15 cellular contexts compared by ENCODE assay signal in the genomic region with DNA sequence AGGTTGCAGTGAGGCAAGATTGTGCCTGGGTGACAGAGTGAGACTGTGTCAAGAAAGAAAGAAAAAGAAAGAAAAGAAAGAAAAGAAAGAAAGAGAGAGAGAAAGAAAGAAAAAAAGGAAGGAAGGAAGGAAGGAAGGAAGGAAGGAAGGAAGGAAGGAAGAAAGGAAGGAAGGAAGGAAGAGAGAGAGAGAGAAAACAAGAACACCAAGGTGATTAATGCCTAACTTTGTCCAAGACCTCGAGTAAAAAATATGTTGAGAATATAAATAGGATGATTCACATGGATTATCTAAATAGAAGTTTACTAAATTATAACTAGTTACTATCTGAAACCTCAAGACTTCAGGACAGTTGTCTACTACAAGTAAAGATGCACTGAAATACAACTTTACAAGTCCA. TPM values are rescaled to one million over a fixed set of nuclear protein-coding genes. Genes with fewer than 3 reads are reported as not detected.
"Had no signal": no experiment of that assay in that cellular context is flagged by ENCODE, and none has a peak within 500 bp of the region (broad histone marks: within the 10 kb centered on the region; RNA-seq: fewer than 3 reads in every experiment).

No MANE protein-coding gene starts in this region.

- H3K9me3 Mint-ChIP-seq: activated naive CD4-positive, alpha-beta T cell treated with anti-CD3 and anti-CD28 coated beads for 36 hours had no signal

- FAIRE-seq: colon, endometrium had no signal

- H3K9me3 ChIP-seq: adrenal gland, gastroesophageal sphincter, tibial nerve, vagina had no signal

- H3K27me3 ChIP-seq: adrenal gland, cardiac muscle cell, gastroesophageal sphincter, tibial nerve, vagina had no signal

- ATAC-seq: gastroesophageal sphincter had no signal

- H3K4me3 ChIP-seq: adrenal gland, cardiac muscle cell, gastroesophageal sphincter, lung, tibial nerve, vagina had no signal

- H3K36me3 ChIP-seq: adrenal gland, cardiac muscle cell, tibial nerve, vagina had no signal

- H3K9ac ChIP-seq: parathyroid adenoma had no signal

- H3K4me1 ChIP-seq: adrenal gland, gastroesophageal sphincter, tibial nerve, vagina had no signal

- DNase-seq: activated naive CD4-positive, alpha-beta T cell treated with anti-CD3 and anti-CD28 coated beads for 36 hours; adrenal gland; islet precursor cell; stimulated activated CD4-positive, alpha-beta T cell treated with anti-CD3 and anti-CD28 coated beads, Interleukin-2, amount 100 ng/mL, for 48 hours; stimulated activated naive CD4-positive, alpha-beta T cell; substantia nigra; T-helper 9 cell had no signal

- H3K4me3 Mint-ChIP-seq: activated naive CD4-positive, alpha-beta T cell treated with anti-CD3 and anti-CD28 coated beads for 36 hours had no signal

- H3K27ac ChIP-seq: adrenal gland, cardiac muscle cell, gastroesophageal sphincter, parathyroid adenoma, tibial nerve, vagina had no signal

- H3K27ac Mint-ChIP-seq: activated naive CD4-positive, alpha-beta T cell treated with anti-CD3 and anti-CD28 coated beads for 36 hours had no signal

RNA-seq across cellular contexts. Expression of a gene that starts 7.3 kb away (rescaled TPM):
- total RNA-seq: vagina had no signal
